Comparison of ENCODE assay signal across 10 cellular contexts in the genomic region with DNA sequence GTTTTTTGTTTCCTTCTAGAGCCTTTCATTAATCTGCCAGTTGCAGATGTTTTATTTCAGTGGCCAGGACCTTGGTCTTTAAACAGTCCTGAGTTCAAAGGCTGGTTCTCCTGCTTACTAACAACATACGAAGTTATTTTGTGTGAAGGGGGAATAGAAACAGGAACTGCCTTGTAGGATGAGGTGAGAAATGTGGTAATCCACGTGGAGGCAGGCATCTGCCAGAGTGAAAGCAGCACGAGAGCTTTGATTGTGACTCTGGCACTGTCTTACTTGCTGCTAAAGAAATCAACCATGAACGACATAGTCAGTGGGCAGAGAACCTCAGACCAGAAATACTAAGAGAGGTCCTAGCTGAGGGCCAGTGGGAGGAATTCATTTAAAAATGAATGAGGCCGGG. TPM values are rescaled to one million over a fixed set of nuclear protein-coding genes. Genes with fewer than 3 reads are reported as not detected.
DNase-seq lines count a peak whose midpoint lies in the region; ATAC-seq, FAIRE-seq and TF ChIP-seq lines count a peak whose summit lies in the region.
"Had no signal": no experiment of that assay in that cellular context is flagged by ENCODE, and none has a peak within 500 bp of the region (broad histone marks: within the 10 kb centered on the region; RNA-seq: fewer than 3 reads in every experiment).

No MANE protein-coding gene starts in this region.

- H3K4me1 ChIP-seq in OCI-LY7 (ENCODE audit: insufficient read depth, low read length, poor library complexity, severe bottlenecking) (peaks cover 51% of the 10 kb centered on the region), small intestine (ENCODE audit: control insufficient read depth in 2 of 2, insufficient read depth in 1 of 2, low read depth in 1 of 2, low read length in 1 of 2) (peaks cover 0 to 4% of the 10 kb centered on the region in 2 donors)

- intact Hi-C loops in activated CD4-positive, alpha-beta T cell treated with anti-CD3 and anti-CD28 coated beads for 36 hours (cut with DNase I, micrococcal nuclease), result loop anchor here in 1 of 2 experiments (1.0 kb wide), 1 partner anchor 14 kb away; no protein-coding TSS in a partner anchor
- intact Hi-C loops in OCI-LY7 (cut with micrococcal nuclease; ENCODE audit: unreplicated experiment), result no loop called here
- intact Hi-C loops in activated T-helper 1 cell treated with anti-CD3 and anti-CD28 coated beads, Interleukin-12 subunit alpha, Interleukin-12 subunit beta, Interleukin-2, Interleukin-4 antibody, amounts not matched to agents 30 ng/mL and 10 ng/mL and 1 ng/mL, durations not matched to agents 14 hours and 24 hours and 36 hours (cut with micrococcal nuclease), result loop anchor here (5.0 kb wide), 1 partner anchor 60 kb away; no protein-coding TSS in a partner anchor

- H3K4me3 Mint-ChIP-seq in activated CD4-positive, alpha-beta T cell treated with anti-CD3 and anti-CD28 coated beads for 36 hours, result no peak overlapping the region
- H3K4me3 Mint-ChIP-seq in activated CD4-positive, alpha-beta T cell treated with anti-CD3 and anti-CD28 coated beads, Interleukin-2, amount 10 ng/mL, durations not matched to agents 7 days and 5 days, result no peak overlapping the region
- no peak overlapping the region for H3K4me3 Mint-ChIP-seq in activated T-helper 1 cell treated with anti-CD3 and anti-CD28 coated beads, Interleukin-12 subunit alpha, Interleukin-12 subunit beta, Interleukin-2, Interleukin-4 antibody, amounts not matched to agents 30 ng/mL and 10 ng/mL and 1 ng/mL, durations not matched to agents 14 hours and 24 hours and 36 hours

- H3K4me2 ChIP-seq in OCI-LY7 (ENCODE audit: low read length), result peak overlapping the region; percentile 20

- in situ Hi-C loops in brain microvascular endothelial cell (cut with HindIII; ENCODE audit: low pct_ligation_motif_present, low sequenced_read_pairs), result no loop called here

- no peaks in the 10 kb centered on the region for H3K27me3 Mint-ChIP-seq in activated CD4-positive, alpha-beta T cell treated with anti-CD3 and anti-CD28 coated beads for 36 hours
- H3K27me3 Mint-ChIP-seq in activated CD4-positive, alpha-beta T cell treated with anti-CD3 and anti-CD28 coated beads, Interleukin-2, amount 10 ng/mL, durations not matched to agents 7 days and 5 days, result no peaks in the 10 kb centered on the region
- no peaks in the 10 kb centered on the region for H3K27me3 Mint-ChIP-seq in activated T-helper 1 cell treated with anti-CD3 and anti-CD28 coated beads, Interleukin-12 subunit alpha, Interleukin-12 subunit beta, Interleukin-2, Interleukin-4 antibody, amounts not matched to agents 30 ng/mL and 10 ng/mL and 1 ng/mL, durations not matched to agents 14 hours and 24 hours and 36 hours (ENCODE audit: insufficient read depth)

- no peaks in the 10 kb centered on the region for H3K27me3 ChIP-seq in small intestine (ENCODE audit: control insufficient read depth in 2 of 2, insufficient read depth in 2 of 2, low read length in 2 of 2)
- H3K27me3 ChIP-seq in brain microvascular endothelial cell (replicated peaks), result no peaks in the 10 kb centered on the region

- no peaks in the 10 kb centered on the region for H3K9me3 Mint-ChIP-seq in activated CD4-positive, alpha-beta T cell treated with anti-CD3 and anti-CD28 coated beads for 36 hours (ENCODE audit: low read depth)
- no peaks in the 10 kb centered on the region for H3K9me3 Mint-ChIP-seq in activated CD4-positive, alpha-beta T cell treated with anti-CD3 and anti-CD28 coated beads, Interleukin-2, amount 10 ng/mL, durations not matched to agents 7 days and 5 days
- H3K9me3 Mint-ChIP-seq in activated T-helper 1 cell treated with anti-CD3 and anti-CD28 coated beads, Interleukin-12 subunit alpha, Interleukin-12 subunit beta, Interleukin-2, Interleukin-4 antibody, amounts not matched to agents 30 ng/mL and 10 ng/mL and 1 ng/mL, durations not matched to agents 14 hours and 24 hours and 36 hours, result no peaks in the 10 kb centered on the region

- no peak for FAIRE-seq in small intestine (lab: Jason Lieb, UNC)
- FAIRE-seq: A204.1 had no signal

- H3K36me3 ChIP-seq in OCI-LY7 (ENCODE audit: insufficient read depth, low read length) (peaks cover 42% of the 10 kb centered on the region), small intestine (ENCODE audit: control insufficient read depth in 2 of 2, insufficient read depth in 2 of 2, low read length in 2 of 2) (peaks cover 0 to 2% of the 10 kb centered on the region in 2 donors), brain microvascular endothelial cell (replicated peaks) (no peaks in the 10 kb centered on the region)

- no peaks in the 10 kb centered on the region for H3K79me2 ChIP-seq in OCI-LY7 (ENCODE audit: insufficient read depth, low read depth, low read length)

- H3K36me3 Mint-ChIP-seq in activated CD4-positive, alpha-beta T cell treated with anti-CD3 and anti-CD28 coated beads for 36 hours (ENCODE audit: low read depth), result peaks cover 49% of the 10 kb centered on the region
- H3K36me3 Mint-ChIP-seq in activated CD4-positive, alpha-beta T cell treated with anti-CD3 and anti-CD28 coated beads, Interleukin-2, amount 10 ng/mL, durations not matched to agents 7 days and 5 days (ENCODE audit: low read depth), result peaks cover 81% of the 10 kb centered on the region
- H3K36me3 Mint-ChIP-seq in activated T-helper 1 cell treated with anti-CD3 and anti-CD28 coated beads, Interleukin-12 subunit alpha, Interleukin-12 subunit beta, Interleukin-2, Interleukin-4 antibody, amounts not matched to agents 30 ng/mL and 10 ng/mL and 1 ng/mL, durations not matched to agents 14 hours and 24 hours and 36 hours (ENCODE audit: low read depth), result peaks cover 43% of the 10 kb centered on the region

- H3K27ac ChIP-seq in OCI-LY7 (ENCODE audit: low read depth, low read length, poor library complexity, severe bottlenecking) (peak overlapping the region; percentile 45), small intestine (ENCODE audit: low read depth in 1 of 2, low read length in 1 of 2) (peak overlapping the region in 1 of 2 donors; percentile 28), brain microvascular endothelial cell (no peak overlapping the region)

- peak overlapping the region; percentile 32; the same call in 1 of the 2 replicates for H2AFZ ChIP-seq in OCI-LY7 (ENCODE audit: low read length)

- peak overlapping the region; percentile 64 for H3K27ac Mint-ChIP-seq in activated CD4-positive, alpha-beta T cell treated with anti-CD3 and anti-CD28 coated beads for 36 hours
- H3K27ac Mint-ChIP-seq in activated CD4-positive, alpha-beta T cell treated with anti-CD3 and anti-CD28 coated beads, Interleukin-2, amount 10 ng/mL, durations not matched to agents 7 days and 5 days, result no peak overlapping the region
- no peak overlapping the region for H3K27ac Mint-ChIP-seq in activated T-helper 1 cell treated with anti-CD3 and anti-CD28 coated beads, Interleukin-12 subunit alpha, Interleukin-12 subunit beta, Interleukin-2, Interleukin-4 antibody, amounts not matched to agents 30 ng/mL and 10 ng/mL and 1 ng/mL, durations not matched to agents 14 hours and 24 hours and 36 hours

- H3K4me3 ChIP-seq in OCI-LY7 (ENCODE audit: low read depth, low read length, poor library complexity, severe bottlenecking) (no peak overlapping the region), small intestine (ENCODE audit: low read depth in 1 of 2, low read length in 2 of 2) (no peak overlapping the region), brain microvascular endothelial cell (ENCODE audit: low read depth, low read length) (no peak overlapping the region)

- WGBS in small intestine, 3 donors, result 32 to 42% (median 36%) methylated on average over 5 of the region's 5 CpGs

- H3K9me3 ChIP-seq in OCI-LY7 (ENCODE audit: low read length) (peaks cover 9% of the 10 kb centered on the region; the same call in 1 of the 2 replicates), small intestine (ENCODE audit: control insufficient read depth, low read depth) (no peaks in the 10 kb centered on the region)

- BruUV-seq in OCI-LY7 (replicated peaks; lab: Mats Ljungman, UMichigan), result no TSS peak

- CTCF ChIA-PET in activated CD4-positive, alpha-beta T cell treated with anti-CD3 and anti-CD28 coated beads for 36 hours (lab: Charles Lee), result interaction anchor here (0.8 to 0.9 kb wide), 2 partner anchors 25 to 136 kb away, joined by 3 read pairs; no protein-coding TSS in a partner anchor
- CTCF ChIA-PET in activated CD4-positive, alpha-beta T cell treated with anti-CD3 and anti-CD28 coated beads, Interleukin-2, amount 10 ng/mL, durations not matched to agents 7 days and 5 days (lab: Charles Lee), result no interaction called here
- CTCF ChIA-PET in OCI-LY7 (lab: Charles Lee; ENCODE audit: unreplicated experiment), result no interaction called here

- H4K20me1 ChIP-seq in OCI-LY7 (ENCODE audit: insufficient read depth, low read length), result no peaks in the 10 kb centered on the region

- POLR2A ChIA-PET in activated CD4-positive, alpha-beta T cell treated with anti-CD3 and anti-CD28 coated beads for 36 hours (lab: Charles Lee), result no interaction called here
- POLR2A ChIA-PET in activated CD4-positive, alpha-beta T cell treated with anti-CD3 and anti-CD28 coated beads, Interleukin-2, amount 10 ng/mL, durations not matched to agents 7 days and 5 days (lab: Charles Lee), result no interaction called here
- POLR2A ChIA-PET in OCI-LY7 (lab: Charles Lee), result interaction anchor here (0.5 to 1.7 kb wide), 5 partner anchors 29 to 87 kb away, joined by 3 to 6 read pairs (median 3); a partner anchor contains a TSS

- peaks cover 47% of the 10 kb centered on the region for H3K4me1 Mint-ChIP-seq in activated CD4-positive, alpha-beta T cell treated with anti-CD3 and anti-CD28 coated beads for 36 hours
- H3K4me1 Mint-ChIP-seq in activated CD4-positive, alpha-beta T cell treated with anti-CD3 and anti-CD28 coated beads, Interleukin-2, amount 10 ng/mL, durations not matched to agents 7 days and 5 days, result peaks cover 52% of the 10 kb centered on the region
- H3K4me1 Mint-ChIP-seq in activated T-helper 1 cell treated with anti-CD3 and anti-CD28 coated beads, Interleukin-12 subunit alpha, Interleukin-12 subunit beta, Interleukin-2, Interleukin-4 antibody, amounts not matched to agents 30 ng/mL and 10 ng/mL and 1 ng/mL, durations not matched to agents 14 hours and 24 hours and 36 hours (ENCODE audit: low read depth), result peaks cover 22% of the 10 kb centered on the region

- ATAC-seq in activated CD4-positive, alpha-beta T cell treated with anti-CD3 and anti-CD28 coated beads for 36 hours, result peak; percentile 60
- peak; percentile 52 for ATAC-seq in HG02852 (IDR thresholded peaks at IDR 0.05; ENCODE audit: unreplicated experiment)

- peak; percentile 40 for DNase-seq in activated CD4-positive, alpha-beta T cell treated with anti-CD3 and anti-CD28 coated beads for 36 hours
- no peak for DNase-seq in activated CD4-positive, alpha-beta T cell treated with anti-CD3 and anti-CD28 coated beads, Interleukin-2, amount 10 ng/mL, durations not matched to agents 7 days and 5 days
- DNase-seq in OCI-LY7 (ENCODE audit: low spot score) (peak; percentile 63), small intestine (peak; percentile 64), brain microvascular endothelial cell (no peak), hypothalamus (lab: John Stamatoyannopoulos, UW) (no peak)
- DNase-seq in activated T-helper 1 cell treated with anti-CD3 and anti-CD28 coated beads, Interleukin-12 subunit alpha, Interleukin-12 subunit beta, Interleukin-2, Interleukin-4 antibody, amounts not matched to agents 30 ng/mL and 10 ng/mL and 1 ng/mL, durations not matched to agents 14 hours and 24 hours and 36 hours (ENCODE audit: low spot score), result no peak

- H3K9me2 ChIP-seq in OCI-LY7 (ENCODE audit: insufficient read depth, low read length), result no peaks in the 10 kb centered on the region

- TF ChIP-seq CTCF in OCI-LY7 (conservative IDR thresholded peaks at IDR 0.05; ENCODE audit: low read length) (no peak), brain microvascular endothelial cell (IDR thresholded peaks at IDR 0.05; ENCODE audit: low read depth, low read length, missing control alignments) (no peak)

RNA-seq across cellular contexts. Expression of a gene that starts 30.4 kb away (rescaled TPM):
- total RNA-seq in activated CD4-positive, alpha-beta T cell treated with anti-CD3 and anti-CD28 coated beads for 36 hours, result 10 to 100 TPM; 47.3 to 48.0 TPM
- 100 to 1,000 TPM; 197 to 211 TPM for total RNA-seq in activated CD4-positive, alpha-beta T cell treated with anti-CD3 and anti-CD28 coated beads, Interleukin-2, amount 10 ng/mL, durations not matched to agents 7 days and 5 days
- total RNA-seq in OCI-LY7 (2014; rRNA removed; shearing (Covaris generic)), result 20.9 and 21.0 TPM in 2 replicates
- 46.5 and 53.3 TPM in 2 replicates for total RNA-seq in OCI-LY7 (2022)
- polyA plus RNA-seq in small intestine, result 10 to 100 TPM in 2 of 3 donors, 1 to 10 TPM in 1; 5.1 to 52.2 (median 17.9) TPM
- 20.4 and 23.4 TPM in 2 replicates for total RNA-seq in activated T-helper 1 cell treated with anti-CD3 and anti-CD28 coated beads, Interleukin-12 subunit alpha, Interleukin-12 subunit beta, Interleukin-2, Interleukin-4 antibody, amounts not matched to agents 30 ng/mL and 10 ng/mL and 1 ng/mL, durations not matched to agents 14 hours and 24 hours and 36 hours

RNA-seq across cellular contexts. Expression of a gene that starts 37.1 kb away (rescaled TPM):
- total RNA-seq in activated CD4-positive, alpha-beta T cell treated with anti-CD3 and anti-CD28 coated beads for 36 hours, result not detected
- not detected for total RNA-seq in activated CD4-positive, alpha-beta T cell treated with anti-CD3 and anti-CD28 coated beads, Interleukin-2, amount 10 ng/mL, durations not matched to agents 7 days and 5 days
- total RNA-seq in OCI-LY7 (2014; rRNA removed; shearing (Covaris generic)), result 0.09 TPM in 1 of 2 replicates, not detected in the other
- 0.44 and 1.0 TPM in 2 replicates for total RNA-seq in OCI-LY7 (2022)
- under 1 TPM in 1 of 3 donors, not detected in 2; 0.19 TPM for polyA plus RNA-seq in small intestine
- total RNA-seq in activated T-helper 1 cell treated with anti-CD3 and anti-CD28 coated beads, Interleukin-12 subunit alpha, Interleukin-12 subunit beta, Interleukin-2, Interleukin-4 antibody, amounts not matched to agents 30 ng/mL and 10 ng/mL and 1 ng/mL, durations not matched to agents 14 hours and 24 hours and 36 hours, result 0.12 TPM in 1 of 2 replicates, not detected in the other
- total RNA-seq: glomerular endothelial cell had no signal

RNA-seq across cellular contexts. Expression of a gene that starts 41.9 kb away (rescaled TPM):
- 1 to 10 TPM; 2.5 to 2.6 TPM for total RNA-seq in activated CD4-positive, alpha-beta T cell treated with anti-CD3 and anti-CD28 coated beads for 36 hours
- 1 to 10 TPM; 1.8 to 2.4 TPM for total RNA-seq in activated CD4-positive, alpha-beta T cell treated with anti-CD3 and anti-CD28 coated beads, Interleukin-2, amount 10 ng/mL, durations not matched to agents 7 days and 5 days
- 0.41 and 0.44 TPM in 2 replicates for total RNA-seq in OCI-LY7 (2014; rRNA removed; shearing (Covaris generic))
- total RNA-seq in OCI-LY7 (2022), result 0.89 and 1.3 TPM in 2 replicates
- polyA plus RNA-seq in small intestine, result 10 to 100 TPM in 1 of 3 donors, 1 to 10 TPM in 2; 7.6 to 39.1 (median 7.8) TPM
- 1.0 and 1.6 TPM in 2 replicates for total RNA-seq in activated T-helper 1 cell treated with anti-CD3 and anti-CD28 coated beads, Interleukin-12 subunit alpha, Interleukin-12 subunit beta, Interleukin-2, Interleukin-4 antibody, amounts not matched to agents 30 ng/mL and 10 ng/mL and 1 ng/mL, durations not matched to agents 14 hours and 24 hours and 36 hours

Comparison
In these comparisons a context has a peak if more than half of its experiments do, and no peak if none do; other contexts are left out.
1. DNase-seq: peak in activated CD4-positive, alpha-beta T cell treated with anti-CD3 and anti-CD28 coated beads for 36 hours (single experiment), OCI-LY7 (single experiment) and small intestine (single experiment); none in activated CD4-positive, alpha-beta T cell treated with anti-CD3 and anti-CD28 coated beads, Interleukin-2, amount 10 ng/mL, durations not matched to agents 7 days and 5 days (single experiment), brain microvascular endothelial cell (single experiment), hypothalamus (0 of 51) and activated T-helper 1 cell treated with anti-CD3 and anti-CD28 coated beads, Interleukin-12 subunit alpha, Interleukin-12 subunit beta, Interleukin-2, Interleukin-4 antibody, amounts not matched to agents 30 ng/mL and 10 ng/mL and 1 ng/mL, durations not matched to agents 14 hours and 24 hours and 36 hours (single experiment).